In the genomic region with DNA sequence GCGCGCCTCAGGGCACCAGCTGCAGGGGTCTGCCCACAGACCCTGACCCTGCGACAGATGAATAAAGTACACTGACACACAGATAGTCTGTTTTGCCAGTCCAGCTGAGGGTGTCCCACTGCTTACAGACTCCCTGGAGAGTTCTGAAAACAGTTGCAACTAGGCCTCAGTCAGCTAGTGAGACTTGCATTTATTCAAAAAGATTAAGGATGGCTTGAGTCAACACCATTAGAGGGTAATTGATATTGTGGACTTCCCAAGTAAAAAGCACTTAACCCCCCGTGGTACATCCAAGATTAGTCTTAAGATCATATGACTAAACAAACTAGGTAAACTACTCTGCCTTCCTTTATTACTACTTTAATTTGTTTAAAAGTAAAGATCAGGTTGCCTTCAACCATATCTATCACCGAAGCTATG, we compare ENCODE assay signal across 22 cellular contexts. TPM values are rescaled to one million over a fixed set of nuclear protein-coding genes. Genes with fewer than 3 reads are reported as not detected.
DNase-seq lines count a peak whose midpoint lies in the region; ATAC-seq and TF ChIP-seq lines count a peak whose summit lies in the region.
"Had no signal": no experiment of that assay in that cellular context is flagged by ENCODE, and none has a peak within 500 bp of the region (broad histone marks: within the 10 kb centered on the region; RNA-seq: fewer than 3 reads in every experiment).

No MANE protein-coding gene starts in this region.

- H3F3A ChIP-seq in PC-3 (ENCODE audit: low read length, unreplicated experiment): peaks cover 3% of the 10 kb centered on the region

- CTCF ChIA-PET in HEK293T (lab: Yijun Ruan, JAX): no interaction called here
- CTCF ChIA-PET in PC-3 (lab: Charles Lee): no interaction called here

- peak; percentile 5; the same call in 1 of the 2 replicates for ATAC-seq in PC-3
- no peak for ATAC-seq in GM18502 (IDR thresholded peaks at IDR 0.05; ENCODE audit: poor library complexity, unreplicated experiment)
- no peak for ATAC-seq in GM19035 (IDR thresholded peaks at IDR 0.05; ENCODE audit: unreplicated experiment)
- ATAC-seq: esophagus mucosa, gastrocnemius medialis, left lobe of liver, mucosa of descending colon had no signal

- BruUV-seq in PC-3 (replicated peaks; lab: Mats Ljungman, UMichigan): no TSS peak

- H3K9me2 ChIP-seq in PC-3 (replicated peaks; ENCODE audit: low read length): no peaks in the 10 kb centered on the region

- no peaks in the 10 kb centered on the region for H3K27me3 ChIP-seq in PC-3 (ENCODE audit: low read length)
- H3K27me3 ChIP-seq: BE2C, gastrocnemius medialis, right atrium auricular region, vagina had no signal

- no peak for TF ChIP-seq CTCF in PC-3 (conservative IDR thresholded peaks at IDR 0.05; ENCODE audit: low read depth, low read length)

- H3K9ac ChIP-seq in PC-3 (ENCODE audit: low read length): no peak overlapping the region

- no peak overlapping the region for H3K4me3 ChIP-seq in PC-3 (ENCODE audit: low read length)
- H3K4me3 ChIP-seq: gastrocnemius medialis, mucosa of descending colon, right atrium auricular region, vagina had no signal

- H3K9me3 ChIP-seq in PC-3 (ENCODE audit: low read length): no peaks in the 10 kb centered on the region
- H3K9me3 ChIP-seq: BE2C, gastrocnemius medialis, mucosa of descending colon, right atrium auricular region, vagina had no signal

- no peaks in the 10 kb centered on the region for H3K79me2 ChIP-seq in PC-3 (ENCODE audit: low read length)

- intact Hi-C loops in PC-3 (cut with micrococcal nuclease): no loop called here

- DNase-seq in NCI-H510A treated with DMSO at 0.1 percent for 48 hours (lab: John Stamatoyannopoulos, UW): peak; percentile 20
- no peak for DNase-seq in NCI-H510A (lab: John Stamatoyannopoulos, UW)
- peak; percentile 44 for DNase-seq in HEK293T (ENCODE audit: extremely low spot score)
- DNase-seq in PC-3: no peak
- DNase-seq in left kidney (ENCODE audit: low read depth, low spot score): peak; percentile 67
- no peak for DNase-seq in dedifferentiated amniotic fluid mesenchymal stem cell (ENCODE audit: extremely low spot score)
- DNase-seq: activated CD4-positive, alpha-beta T cell treated with anti-CD3 and anti-CD28 coated beads for 48 hours; activated effector memory CD4-positive, alpha-beta T cell treated with anti-CD3 and anti-CD28 coated beads, Interleukin-2, amount 50 U/mL, for 16 hours; amygdala; BE2C; gastrocnemius medialis; KG1; mucosa of descending colon; MV-4-11; occipital lobe; SW 1271 had no signal

- peaks cover 42% of the 10 kb centered on the region for H3K36me3 ChIP-seq in PC-3 (ENCODE audit: low read depth, low read length)

- H3K4me1 ChIP-seq in PC-3 (ENCODE audit: insufficient read depth, low read length): no peaks in the 10 kb centered on the region
- H3K4me1 ChIP-seq: gastrocnemius medialis, right atrium auricular region, vagina had no signal

- H3K4me2 ChIP-seq in PC-3 (ENCODE audit: low read length): no peak overlapping the region

- POLR2A ChIA-PET in HEK293T (lab: Yijun Ruan, JAX): interaction anchor here (1.2 to 2.4 kb wide), 2 partner anchors 11 to 67 kb away, joined by 5 to 33 read pairs; partner anchors contain the start of genes PSEN1 and RBM25
- POLR2A ChIA-PET in PC-3 (lab: Charles Lee; ENCODE audit: unreplicated experiment): interaction anchor here (0.7 kb wide), 1 partner anchor 12 kb away, joined by 3 read pairs; no protein-coding TSS in a partner anchor

- no peak overlapping the region for H2AFZ ChIP-seq in PC-3 (ENCODE audit: low read length)

- H3K27ac ChIP-seq in PC-3 (ENCODE audit: low read length): no peak overlapping the region
- H3K27ac ChIP-seq: gastrocnemius medialis, right atrium auricular region, vagina had no signal

- H4K20me1 ChIP-seq in PC-3 (ENCODE audit: low read length): 0 out of 2 replicates have a peak, but pooled peaks cover 5% of the 10 kb centered on the region

TF ChIP-seq in HEK293T, 16 proteins besides CTCF, POLR2A, EP300 and RAD21:
- TF ChIP-seq TARDBP (IDR thresholded peaks at IDR 0.05) (0 out of 2 replicates have a peak, but pooled peaks have one; percentile 28), FOXK2 (IDR thresholded peaks at IDR 0.05) (no peak), ARNT (IDR thresholded peaks at IDR 0.05) (peak; percentile 58; the same call in 1 of the 2 replicates), ELF4 (IDR thresholded peaks at IDR 0.05) (no peak), FOXA1 (IDR thresholded peaks at IDR 0.05) (peak; percentile 100), PKNOX1 (IDR thresholded peaks at IDR 0.05) (peak; percentile 56), SUZ12 (IDR thresholded peaks at IDR 0.05) (no peak), HDGF (IDR thresholded peaks at IDR 0.05; ENCODE audit: borderline replicate concordance) (no peak), CTBP1 (IDR thresholded peaks at IDR 0.05; ENCODE audit: borderline replicate concordance) (peak; percentile 90), NFRKB (IDR thresholded peaks at IDR 0.05) (no peak), SP1 (IDR thresholded peaks at IDR 0.05) (no peak), LEF1 (IDR thresholded peaks at IDR 0.05; ENCODE audit: borderline replicate concordance) (peak; percentile 99), BHLHE40 (IDR thresholded peaks at IDR 0.05; ENCODE audit: borderline replicate concordance) (no peak), ZNF384 (IDR thresholded peaks at IDR 0.05) (no peak), FOXM1 (IDR thresholded peaks at IDR 0.05; ENCODE audit: borderline replicate concordance) (peak; percentile 30; the same call in 1 of the 2 replicates), L3MBTL2 (conservative IDR thresholded peaks at IDR 0.05) (no peak)

RNA-seq across cellular contexts. Expression of gene PSEN1, which starts 11.1 kb away (rescaled TPM):
- total RNA-seq in PC-3 (2014; rRNA removed): 41.4 and 43.0 TPM in 2 replicates

Comparison
In these comparisons a context has a peak if more than half of its experiments do, and no peak if none do; other contexts are left out.
1. DNase-seq: peak in NCI-H510A treated with DMSO at 0.1 percent for 48 hours (single experiment), HEK293T (single experiment) and left kidney (single experiment); none in NCI-H510A (single experiment), PC-3 (single experiment) and dedifferentiated amniotic fluid mesenchymal stem cell (single experiment).